8 cellular contexts compared by ENCODE assay signal in the genomic region with DNA sequence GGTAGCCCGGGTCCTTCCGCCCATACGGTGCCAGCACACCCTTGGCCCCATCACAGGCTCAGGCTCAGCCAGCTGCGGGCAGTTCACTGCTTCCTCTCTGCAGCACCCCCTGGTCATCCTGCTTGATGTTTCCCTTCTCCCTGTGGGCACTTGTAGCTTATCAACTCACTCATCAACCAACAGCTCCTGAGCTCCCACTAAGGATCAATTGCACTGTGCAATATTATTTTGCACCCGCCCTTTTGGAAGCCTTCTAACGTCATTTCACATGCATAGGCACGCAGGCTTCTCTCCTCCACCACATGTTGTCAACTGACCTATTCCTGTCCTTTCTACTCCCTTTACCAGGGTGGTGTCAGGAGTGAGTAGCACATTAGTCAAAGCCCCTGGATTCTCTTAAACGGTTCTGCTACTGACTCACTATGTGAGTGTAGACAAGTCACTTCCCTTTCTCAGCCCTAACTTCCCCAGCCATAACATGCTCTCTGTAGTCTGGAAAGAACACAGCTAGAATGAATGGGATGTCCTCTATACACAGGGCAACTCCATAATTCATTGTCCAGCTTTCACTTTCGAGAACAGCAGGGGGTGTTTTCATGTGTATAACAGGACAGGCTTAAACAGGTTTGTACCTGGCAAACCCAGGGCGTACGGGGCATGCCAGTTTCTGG. TPM values are rescaled to one million over a fixed set of nuclear protein-coding genes. Genes with fewer than 3 reads are reported as not detected.
DNase-seq lines count a peak whose midpoint lies in the region; ATAC-seq and TF ChIP-seq lines count a peak whose summit lies in the region.

No MANE protein-coding gene starts in this region.

- no peaks in the 10 kb centered on the region for H3K9me3 Mint-ChIP-seq in activated CD4-positive, alpha-beta T cell treated with anti-CD3 and anti-CD28 coated beads for 36 hours (ENCODE audit: low read depth)
- no peaks in the 10 kb centered on the region for H3K9me3 Mint-ChIP-seq in activated CD4-positive, alpha-beta T cell treated with anti-CD3 and anti-CD28 coated beads, Interleukin-2, amount 10 ng/mL, durations not matched to agents 7 days and 5 days

- CTCF ChIA-PET in activated CD4-positive, alpha-beta T cell treated with anti-CD3 and anti-CD28 coated beads for 36 hours (lab: Charles Lee): interaction anchor here (0.6 to 0.9 kb wide), 2 partner anchors 62 to 271 kb away, joined by 3 read pairs; no protein-coding TSS in a partner anchor
- CTCF ChIA-PET in activated CD4-positive, alpha-beta T cell treated with anti-CD3 and anti-CD28 coated beads, Interleukin-2, amount 10 ng/mL, durations not matched to agents 7 days and 5 days (lab: Charles Lee): interaction anchor here (0.6 to 2.1 kb wide), 5 partner anchors 11 to 50 kb away, joined by 3 to 7 read pairs (median 5); no protein-coding TSS in a partner anchor

- no peaks in the 10 kb centered on the region for H3K36me3 Mint-ChIP-seq in activated CD4-positive, alpha-beta T cell treated with anti-CD3 and anti-CD28 coated beads for 36 hours (ENCODE audit: low read depth)
- H3K36me3 Mint-ChIP-seq in activated CD4-positive, alpha-beta T cell treated with anti-CD3 and anti-CD28 coated beads, Interleukin-2, amount 10 ng/mL, durations not matched to agents 7 days and 5 days (ENCODE audit: low read depth): no peaks in the 10 kb centered on the region

- POLR2A ChIA-PET in activated CD4-positive, alpha-beta T cell treated with anti-CD3 and anti-CD28 coated beads for 36 hours (lab: Charles Lee): interaction anchor here (1.7 kb wide), 1 partner anchor 46 kb away, joined by 6 read pairs; no protein-coding TSS in a partner anchor
- POLR2A ChIA-PET in activated CD4-positive, alpha-beta T cell treated with anti-CD3 and anti-CD28 coated beads, Interleukin-2, amount 10 ng/mL, durations not matched to agents 7 days and 5 days (lab: Charles Lee): no interaction called here

- peak; percentile 47 for DNase-seq in activated CD4-positive, alpha-beta T cell treated with anti-CD3 and anti-CD28 coated beads for 36 hours
- DNase-seq in activated CD4-positive, alpha-beta T cell treated with anti-CD3 and anti-CD28 coated beads, Interleukin-2, amount 10 ng/mL, durations not matched to agents 7 days and 5 days: no peak
- DNase-seq in HT1080 (ENCODE audit: low read depth) (peak; percentile 100), amniotic stem cell (lab: John Stamatoyannopoulos, UW) (peak; percentile 73), left colon (no peak), ovary (no peak), ureter (ENCODE audit: low spot score) (no peak)

- no peak overlapping the region for H3K27ac ChIP-seq in ovary

- H3K27me3 Mint-ChIP-seq in activated CD4-positive, alpha-beta T cell treated with anti-CD3 and anti-CD28 coated beads for 36 hours: no peaks in the 10 kb centered on the region
- peaks cover 4% of the 10 kb centered on the region for H3K27me3 Mint-ChIP-seq in activated CD4-positive, alpha-beta T cell treated with anti-CD3 and anti-CD28 coated beads, Interleukin-2, amount 10 ng/mL, durations not matched to agents 7 days and 5 days

- H3K4me3 ChIP-seq in ovary: no peak overlapping the region

- H3K4me3 Mint-ChIP-seq in activated CD4-positive, alpha-beta T cell treated with anti-CD3 and anti-CD28 coated beads for 36 hours: no peak overlapping the region
- no peak overlapping the region for H3K4me3 Mint-ChIP-seq in activated CD4-positive, alpha-beta T cell treated with anti-CD3 and anti-CD28 coated beads, Interleukin-2, amount 10 ng/mL, durations not matched to agents 7 days and 5 days

- no peaks in the 10 kb centered on the region for H3K36me3 ChIP-seq in ovary

- no peak for TF ChIP-seq POLR2A in ovary (IDR thresholded peaks at IDR 0.05)

- H3K4me1 Mint-ChIP-seq in activated CD4-positive, alpha-beta T cell treated with anti-CD3 and anti-CD28 coated beads for 36 hours: peaks cover 14% of the 10 kb centered on the region
- H3K4me1 Mint-ChIP-seq in activated CD4-positive, alpha-beta T cell treated with anti-CD3 and anti-CD28 coated beads, Interleukin-2, amount 10 ng/mL, durations not matched to agents 7 days and 5 days: peaks cover 8% of the 10 kb centered on the region

- H3K27me3 ChIP-seq in ovary: no peaks in the 10 kb centered on the region

- H3K27ac Mint-ChIP-seq in activated CD4-positive, alpha-beta T cell treated with anti-CD3 and anti-CD28 coated beads for 36 hours: peak overlapping the region; percentile 1
- no peak overlapping the region for H3K27ac Mint-ChIP-seq in activated CD4-positive, alpha-beta T cell treated with anti-CD3 and anti-CD28 coated beads, Interleukin-2, amount 10 ng/mL, durations not matched to agents 7 days and 5 days

- H3K4me1 ChIP-seq in ovary (ENCODE audit: insufficient read depth): no peaks in the 10 kb centered on the region

- TF ChIP-seq EP300 in ovary (IDR thresholded peaks at IDR 0.05): no peak

- intact Hi-C loops in activated CD4-positive, alpha-beta T cell treated with anti-CD3 and anti-CD28 coated beads for 36 hours (cut with DNase I, micrococcal nuclease): no loop called here
- intact Hi-C loops in left colon (cut with DNase I, micrococcal nuclease) (no loop called here), ovary (cut with DNase I) (no loop called here)

- peak; percentile 99 for ATAC-seq in activated CD4-positive, alpha-beta T cell treated with anti-CD3 and anti-CD28 coated beads for 36 hours
- peak; percentile 83 for ATAC-seq in left colon
- ATAC-seq in GM18498 (IDR thresholded peaks at IDR 0.05; ENCODE audit: unreplicated experiment): no peak

- 73 to 78% (median 75%) methylated on average over 11 of the region's 11 CpGs for WGBS in ovary, 3 donors

- no peak for TF ChIP-seq CTCF in ovary (IDR thresholded peaks at IDR 0.05)

- no peaks in the 10 kb centered on the region for H3K9me3 ChIP-seq in ovary

RNA-seq across cellular contexts. Expression of gene IRF2BP2, which starts 47.1 kb away (rescaled TPM):
- 100 to 1,000 TPM; 132 to 200 TPM for total RNA-seq in activated CD4-positive, alpha-beta T cell treated with anti-CD3 and anti-CD28 coated beads for 36 hours
- total RNA-seq in activated CD4-positive, alpha-beta T cell treated with anti-CD3 and anti-CD28 coated beads, Interleukin-2, amount 10 ng/mL, durations not matched to agents 7 days and 5 days: 10 to 100 TPM; 83.0 to 95.0 TPM
- 47.8 and 69.6 TPM in 2 replicates for total RNA-seq in HT1080 (2014; rRNA removed; shearing (Covaris generic))
- 68.2 and 68.8 TPM in 2 replicates for polyA plus RNA-seq in HT1080 (2015; cell fraction: cytosol; rRNA removed)
- polyA plus RNA-seq in HT1080 (2015; cell fraction: nucleus; rRNA removed): 90.5 and 110 TPM in 2 replicates
- 100 to 1,000 TPM; 176 TPM for total RNA-seq in left colon
- 100 to 1,000 TPM in 6 of 7 donors, 10 to 100 TPM in 1; 66.9 to 180 (median 117) TPM for total RNA-seq in ovary
- 10 to 100 TPM; 83.9 to 98.8 TPM for polyA plus RNA-seq in ovary
- 118 TPM for total RNA-seq in ureter

Comparison
In these comparisons a context has a peak if more than half of its experiments do, and no peak if none do; other contexts are left out.
1. DNase-seq: peak in activated CD4-positive, alpha-beta T cell treated with anti-CD3 and anti-CD28 coated beads for 36 hours (single experiment), HT1080 (single experiment) and amniotic stem cell (single experiment); none in activated CD4-positive, alpha-beta T cell treated with anti-CD3 and anti-CD28 coated beads, Interleukin-2, amount 10 ng/mL, durations not matched to agents 7 days and 5 days (single experiment), left colon (0 of 2), ovary (0 of 5) and ureter (single experiment).